In genomic region chr6:152380351-152380767, GRCh38 we compare ENCODE assay signal across 8 cellular contexts.
DNase-seq lines count a peak whose midpoint lies in the region; ATAC-seq and TF ChIP-seq lines count a peak whose summit lies in the region.

No MANE protein-coding gene starts in this region.

- POLR2A ChIA-PET in GM10248 (lab: Yijun Ruan, JAX), result interaction anchor here (0.7 kb wide), 1 partner anchor 92 kb away, joined by 3 read pairs; no protein-coding TSS in a partner anchor

- H3K4me1 ChIP-seq in adrenal gland (replicated peaks in 1 of 2), result peaks cover 8 to 23% of the 10 kb centered on the region in 2 donors

- peak in 1 of 2 donors; percentile 36 for TF ChIP-seq POLR2A in adrenal gland (IDR thresholded peaks at IDR 0.05)

- peak overlapping the region; percentile 61 to 95 (median 90) for H3K27ac ChIP-seq in adrenal gland

- H3K27me3 ChIP-seq in adrenal gland, result no peaks in the 10 kb centered on the region

- DNase-seq in G401 (ENCODE audit: low spot score) (peak; percentile 54), adrenal gland (peak in 4 of 7 donors; percentile 18 to 43 (median 28)), left cardiac atrium (no peak), retina (peak; percentile 56), GM10248 (ENCODE audit: extremely low spot score) (no peak)
- no peak for DNase-seq in activated T-cell treated with anti-CD3 and anti-CD28 coated beads, Interleukin-2, amount 50 U/mL, for 48 hours

- ATAC-seq in left cardiac atrium (peak; percentile 85 to 87), HG02763 (IDR thresholded peaks at IDR 0.05; ENCODE audit: unreplicated experiment) (no peak), GM18909 (IDR thresholded peaks at IDR 0.05; ENCODE audit: poor library complexity, unreplicated experiment) (no peak)

- peak overlapping the region in 3 of 4 donors; percentile 29 to 62 (median 54) for H3K4me3 ChIP-seq in adrenal gland

- CTCF ChIA-PET in GM10248 (lab: Yijun Ruan, JAX), result interaction anchor here (1.7 kb wide), 1 partner anchor 42 kb away, joined by 4 read pairs; no protein-coding TSS in a partner anchor

- in situ Hi-C loops in G401 (cut with HindIII; ENCODE audit: low sequenced_read_pairs), result no loop called here

- H3K36me3 ChIP-seq in adrenal gland (replicated peaks in 1 of 2), result peaks cover 0 to 13% of the 10 kb centered on the region in 2 donors

- WGBS in adrenal gland, 4 donors, result 8 to 11% (median 10%) methylated on average over 5 of the region's 5 CpGs

- H3K9me3 ChIP-seq in adrenal gland (replicated peaks in 1 of 3), result no peaks in the 10 kb centered on the region

- intact Hi-C loops in adrenal gland (cut with DNase I) (no loop called here), left cardiac atrium (cut with DNase I) (loop anchor here in 1 of 2 donors (10.0 kb wide), 1 partner anchor 264 kb away; no protein-coding TSS in a partner anchor)

- TF ChIP-seq CTCF in adrenal gland (IDR thresholded peaks at IDR 0.05), result no peak
- no peak for TF ChIP-seq CTCF in GM10248 (IDR thresholded peaks at IDR 0.05; ENCODE audit: control extremely low read depth, extremely low read depth, low read depth, missing control alignments)

Comparison
In these comparisons a context has a peak if more than half of its experiments do, and no peak if none do; other contexts are left out.
1. DNase-seq: peak in G401 (single experiment), adrenal gland (4 of 7) and retina (single experiment); none in left cardiac atrium (single experiment), GM10248 (single experiment) and activated T-cell treated with anti-CD3 and anti-CD28 coated beads, Interleukin-2, amount 50 U/mL, for 48 hours (0 of 2).
2. ATAC-seq: peak in left cardiac atrium (2 of 2); none in HG02763 (single experiment) and GM18909 (single experiment).